8 cellular contexts compared by ENCODE assay signal in genomic region chr15:32844118-32844711, GRCh38.
DNase-seq lines count a peak whose midpoint lies in the region; ATAC-seq, FAIRE-seq and TF ChIP-seq lines count a peak whose summit lies in the region.

No MANE protein-coding gene starts in this region.

- no peak for ATAC-seq in stimulated activated effector memory CD8-positive, alpha-beta T cell treated with anti-CD3 and anti-CD28 coated beads, Interleukin-12 subunit alpha, Interleukin-12 subunit beta, amount 100 ng/mL, for 72 hours
- ATAC-seq in HG03342 (IDR thresholded peaks at IDR 0.05; ENCODE audit: unreplicated experiment) (no peak), GM18870 (IDR thresholded peaks at IDR 0.05; ENCODE audit: unreplicated experiment) (no peak)

- H3K4me1 Mint-ChIP-seq in stimulated activated effector memory CD8-positive, alpha-beta T cell treated with anti-CD3 and anti-CD28 coated beads, Interleukin-12 subunit alpha, Interleukin-12 subunit beta, amount 100 ng/mL, for 72 hours, result no peaks in the 10 kb centered on the region

- peak; percentile 45 for DNase-seq in GM13976 (ENCODE audit: low spot score)
- DNase-seq in NCI-H2227 treated with DMSO at 0.1 percent for 48 hours (lab: John Stamatoyannopoulos, UW), result peak; percentile 4
- DNase-seq in pons (ENCODE audit: low spot score), result peak; percentile 39
- DNase-seq in stimulated activated effector memory CD8-positive, alpha-beta T cell treated with anti-CD3 and anti-CD28 coated beads, Interleukin-12 subunit alpha, Interleukin-12 subunit beta, amount 100 ng/mL, for 72 hours (ENCODE audit: low spot score in 2 of 2), result no peak
- DNase-seq in GM19240 (ENCODE audit: insufficient read length, low spot score), result no peak

- no peak overlapping the region for H3K27ac Mint-ChIP-seq in stimulated activated effector memory CD8-positive, alpha-beta T cell treated with anti-CD3 and anti-CD28 coated beads, Interleukin-12 subunit alpha, Interleukin-12 subunit beta, amount 100 ng/mL, for 72 hours

- no peaks in the 10 kb centered on the region for H3K9me3 Mint-ChIP-seq in stimulated activated effector memory CD8-positive, alpha-beta T cell treated with anti-CD3 and anti-CD28 coated beads, Interleukin-12 subunit alpha, Interleukin-12 subunit beta, amount 100 ng/mL, for 72 hours

- peak; percentile 53 for TF ChIP-seq CTCF in GM13976 (IDR thresholded peaks at IDR 0.05; ENCODE audit: borderline replicate concordance, control extremely low read depth, extremely low read depth, insufficient read depth, missing control alignments)

- H3K36me3 Mint-ChIP-seq in stimulated activated effector memory CD8-positive, alpha-beta T cell treated with anti-CD3 and anti-CD28 coated beads, Interleukin-12 subunit alpha, Interleukin-12 subunit beta, amount 100 ng/mL, for 72 hours, result no peaks in the 10 kb centered on the region

- peak; percentile 47 for FAIRE-seq in colon (lab: Jason Lieb, UNC)

- no peak overlapping the region for H3K4me3 Mint-ChIP-seq in stimulated activated effector memory CD8-positive, alpha-beta T cell treated with anti-CD3 and anti-CD28 coated beads, Interleukin-12 subunit alpha, Interleukin-12 subunit beta, amount 100 ng/mL, for 72 hours

- in situ Hi-C loops in GM13976 (cut with MboI; ENCODE audit: low sequenced_read_pairs, unreplicated experiment), result loop anchor here (10.0 kb wide), 2 partner anchors 101 to 151 kb away; no protein-coding TSS in a partner anchor

Comparison
In these comparisons a context has a peak if more than half of its experiments do, and no peak if none do; other contexts are left out.
1. DNase-seq: peak in GM13976 (single experiment), NCI-H2227 treated with DMSO at 0.1 percent for 48 hours (single experiment) and pons (single experiment); none in stimulated activated effector memory CD8-positive, alpha-beta T cell treated with anti-CD3 and anti-CD28 coated beads, Interleukin-12 subunit alpha, Interleukin-12 subunit beta, amount 100 ng/mL, for 72 hours (0 of 2) and GM19240 (single experiment).